23 cellular contexts compared by ENCODE assay signal in genomic region chr5:168872246-168872645, GRCh38.
"Had no signal": no experiment of that assay in that cellular context is flagged by ENCODE, and none has a peak within 500 bp of the region (broad histone marks: within the 10 kb centered on the region; RNA-seq: fewer than 3 reads in every experiment).

No MANE protein-coding gene starts in this region.

- H3K9me3 Mint-ChIP-seq: dendritic cell treated with granulocyte-macrophage colony-stimulating factor and Interleukin-4, amounts not matched to agents 40 ng/mL and 50 ng/mL, for 4 days; effector memory CD8-positive, alpha-beta T cell; endodermal cell; mesothelial cell of epicardium had no signal

- DNase-seq: colonic mucosa; cortex of kidney; effector CD8-positive, alpha-beta T cell; effector memory CD8-positive, alpha-beta T cell; endodermal cell; erythroblast; esophagus squamous epithelium; foreskin fibroblast; foreskin melanocyte; gastrocnemius medialis; glutamatergic neuron; head of caudate nucleus; heart right ventricle; hippocampal formation; left cardiac atrium; left lung; left ventricle myocardium superior; lower lobe of right lung; mesenchymal stem cell; mucosa of descending colon had no signal

- H3K36me3 Mint-ChIP-seq: mesothelial cell of epicardium had no signal

- H3K4me3 ChIP-seq: colonic mucosa, esophagus squamous epithelium, gastrocnemius medialis, heart right ventricle, left lung, lower lobe of right lung, mucosa of descending colon had no signal

- H3K4me3 Mint-ChIP-seq: dendritic cell treated with granulocyte-macrophage colony-stimulating factor and Interleukin-4, amounts not matched to agents 40 ng/mL and 50 ng/mL, for 4 days; effector memory CD8-positive, alpha-beta T cell; endodermal cell; mesothelial cell of epicardium had no signal

- H3K36me3 ChIP-seq: colonic mucosa, esophagus squamous epithelium, gastrocnemius medialis, heart right ventricle, left lung, lower lobe of right lung had no signal

- H3K4me1 Mint-ChIP-seq: endodermal cell had no signal

- H3K27ac Mint-ChIP-seq: dendritic cell treated with granulocyte-macrophage colony-stimulating factor and Interleukin-4, amounts not matched to agents 40 ng/mL and 50 ng/mL, for 4 days; effector memory CD8-positive, alpha-beta T cell; endodermal cell; mesothelial cell of epicardium had no signal

- H3K4me1 ChIP-seq: colonic mucosa, esophagus squamous epithelium, gastrocnemius medialis, left lung, lower lobe of right lung had no signal

- ATAC-seq: effector memory CD8-positive, alpha-beta T cell; esophagus mucosa; gastrocnemius medialis; heart right ventricle; left cardiac atrium; left lung; left ventricle myocardium superior; lower lobe of right lung; mucosa of descending colon had no signal

- H3K27me3 ChIP-seq: colonic mucosa, gastrocnemius medialis had no signal

- H3K9me3 ChIP-seq: colonic mucosa, esophagus squamous epithelium, gastrocnemius medialis, heart right ventricle, left lung, lower lobe of right lung, mucosa of descending colon had no signal
